ENCODE assay signal across 18 cellular contexts in the genomic region with DNA sequence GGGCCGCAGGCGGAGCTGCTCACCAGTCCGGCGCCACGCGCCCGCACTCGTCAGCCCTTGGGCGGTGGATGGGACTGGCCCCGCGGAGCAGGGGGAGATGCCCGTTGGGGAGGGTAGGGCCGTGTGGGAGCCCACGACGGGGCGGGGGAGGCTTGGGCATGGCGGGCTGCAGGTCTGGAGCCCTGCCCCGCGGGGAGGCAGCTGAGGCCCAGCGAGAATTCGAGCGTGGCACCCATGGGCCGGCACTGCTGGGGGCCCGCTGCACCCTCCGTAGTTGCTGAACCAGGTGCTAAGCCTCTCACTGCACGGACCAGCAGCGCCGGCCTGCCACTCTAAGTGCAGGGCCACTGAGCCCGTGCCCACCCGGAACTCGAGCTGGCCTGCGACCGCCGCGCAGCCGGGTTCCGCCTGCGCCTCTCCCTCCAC.
"Had no signal": no experiment of that assay in that cellular context is flagged by ENCODE, and none has a peak within 500 bp of the region (broad histone marks: within the 10 kb centered on the region; RNA-seq: fewer than 3 reads in every experiment).

No MANE protein-coding gene starts in this region.

- H3K4me3 ChIP-seq: colonic mucosa, gastrocnemius medialis, pancreas, skin epidermis, transverse colon had no signal

- H3K27ac ChIP-seq: colonic mucosa, gastrocnemius medialis, pancreas, skin epidermis, transverse colon had no signal

- H3K27me3 Mint-ChIP-seq: dendritic cell treated with granulocyte-macrophage colony-stimulating factor and Interleukin-4, amounts not matched to agents 40 ng/mL and 50 ng/mL, for 4 days had no signal

- H3K27me3 ChIP-seq: colonic mucosa, gastrocnemius medialis, pancreas, transverse colon had no signal

- H3K36me3 ChIP-seq: colonic mucosa, gastrocnemius medialis, pancreas, transverse colon had no signal

- H3K9me3 ChIP-seq: colonic mucosa, gastrocnemius medialis, pancreas, transverse colon had no signal

- DNase-seq: central memory CD4-positive, alpha-beta T cell; colonic mucosa; effector CD8-positive, alpha-beta T cell; endodermal cell; foreskin fibroblast; gastrocnemius medialis; head of caudate nucleus; natural killer cell; occipital lobe; stimulated activated CD4-positive, alpha-beta T cell treated with anti-CD3 and anti-CD28 coated beads, Interleukin-15, amount 100 ng/mL, for 24 hours; stimulated activated CD4-positive, alpha-beta T cell treated with anti-CD3 and anti-CD28 coated beads, Interleukin-4, amount 100 ng/mL, for 1 hour; stimulated activated CD8-positive, alpha-beta memory T cell treated with anti-CD3 and anti-CD28 coated beads, Interleukin-4, amount 100 ng/mL, for 48 hours; stimulated activated naive CD4-positive, alpha-beta T cell treated with Interleukin-2 at 50 U/mL for 16 hours; transverse colon had no signal

- ATAC-seq: esophagus mucosa, gastrocnemius medialis, natural killer cell, pancreas had no signal

- H3K4me1 ChIP-seq: colonic mucosa, gastrocnemius medialis, pancreas, transverse colon had no signal

- H3K27ac Mint-ChIP-seq: dendritic cell treated with granulocyte-macrophage colony-stimulating factor and Interleukin-4, amounts not matched to agents 40 ng/mL and 50 ng/mL, for 4 days; endodermal cell; natural killer cell had no signal

- H3K4me3 Mint-ChIP-seq: dendritic cell treated with granulocyte-macrophage colony-stimulating factor and Interleukin-4, amounts not matched to agents 40 ng/mL and 50 ng/mL, for 4 days; endodermal cell; natural killer cell had no signal
